In genomic region chr1:197198911-197199310, GRCh38 we compare ENCODE assay signal across 10 cellular contexts. TPM values are rescaled to one million over a fixed set of nuclear protein-coding genes. Genes with fewer than 3 reads are reported as not detected.
A peak's percentile ranks its signal among the peaks of the same experiment; 100 is the strongest.
DNase-seq lines count a peak whose midpoint lies in the region; ATAC-seq and TF ChIP-seq lines count a peak whose summit lies in the region.
"Had no signal": no experiment of that assay in that cellular context is flagged by ENCODE, and none has a peak within 500 bp of the region (broad histone marks: within the 10 kb centered on the region; RNA-seq: fewer than 3 reads in every experiment).

No MANE protein-coding gene starts in this region.

- 0 out of 2 replicates have a peak, but pooled peaks cover 3% of the 10 kb centered on the region for H4K20me1 ChIP-seq in KMS-11 (ENCODE audit: insufficient read depth)

- no peaks in the 10 kb centered on the region for H3K27me3 ChIP-seq in CD4-positive, CD25-positive, alpha-beta regulatory T cell (ENCODE audit: control insufficient read depth, insufficient read depth, low read length)
- H3K27me3 ChIP-seq in KMS-11 (ENCODE audit: insufficient read depth, low read depth), result no peaks in the 10 kb centered on the region
- H3K27me3 ChIP-seq in sigmoid colon, result no peaks in the 10 kb centered on the region

- peaks cover 0 to 1% (median 0%) of the 10 kb centered on the region in 7 donors for H3K9me3 Mint-ChIP-seq in CD4-positive, CD25-positive, alpha-beta regulatory T cell
- H3K9me3 Mint-ChIP-seq in central memory CD8-positive, alpha-beta T cell, result no peaks in the 10 kb centered on the region
- H3K9me3 Mint-ChIP-seq in natural killer cell, result no peaks in the 10 kb centered on the region

- no peaks in the 10 kb centered on the region for H3K36me3 Mint-ChIP-seq in CD4-positive, CD25-positive, alpha-beta regulatory T cell
- H3K36me3 Mint-ChIP-seq in central memory CD8-positive, alpha-beta T cell (ENCODE audit: insufficient read depth), result peaks cover 9% of the 10 kb centered on the region
- H3K36me3 Mint-ChIP-seq in natural killer cell, result no peaks in the 10 kb centered on the region

- H3K9ac ChIP-seq in KMS-11, result no peak overlapping the region

- no peaks in the 10 kb centered on the region for H3K9me3 ChIP-seq in CD4-positive, CD25-positive, alpha-beta regulatory T cell (ENCODE audit: control insufficient read depth in 2 of 2, low read length in 2 of 2)
- H3K9me3 ChIP-seq in sigmoid colon, result no peaks in the 10 kb centered on the region

- peaks cover 69% of the 10 kb centered on the region for H3K4me1 ChIP-seq in CD4-positive, CD25-positive, alpha-beta regulatory T cell (ENCODE audit: control insufficient read depth, insufficient read depth, low read length, poor library complexity, severe bottlenecking)
- H3K4me1 ChIP-seq in KMS-11 (ENCODE audit: low read depth, poor library complexity, severe bottlenecking) (peaks cover 42% of the 10 kb centered on the region), sigmoid colon (peaks cover 0 to 47% (median 45%) of the 10 kb centered on the region in 4 donors)

- H3K4me2 ChIP-seq in KMS-11, result peak overlapping the region; percentile 78

- TF ChIP-seq EP300 in sigmoid colon (IDR thresholded peaks at IDR 0.05), result no peak

- no peak overlapping the region for H3K27ac ChIP-seq in CD4-positive, CD25-positive, alpha-beta regulatory T cell (ENCODE audit: insufficient read depth, low read length, poor library complexity, severe bottlenecking)
- H3K27ac ChIP-seq in KMS-11 (no peak overlapping the region), sigmoid colon (no peak overlapping the region)

- intact Hi-C loops in natural killer cell (cut with micrococcal nuclease), result no loop called here
- intact Hi-C loops in sigmoid colon (cut with DNase I), result no loop called here

- H3K4me1 Mint-ChIP-seq in CD4-positive, CD25-positive, alpha-beta regulatory T cell, result peaks cover 53 to 87% (median 73%) of the 10 kb centered on the region in 4 donors
- peaks cover 74% of the 10 kb centered on the region for H3K4me1 Mint-ChIP-seq in central memory CD8-positive, alpha-beta T cell
- H3K4me1 Mint-ChIP-seq in natural killer cell, result peaks cover 61 to 64% of the 10 kb centered on the region in 2 donors

- H3K27me3 Mint-ChIP-seq in CD4-positive, CD25-positive, alpha-beta regulatory T cell, result no peaks in the 10 kb centered on the region
- no peaks in the 10 kb centered on the region for H3K27me3 Mint-ChIP-seq in central memory CD8-positive, alpha-beta T cell
- H3K27me3 Mint-ChIP-seq in natural killer cell (ENCODE audit: low read depth in 2 of 2), result no peaks in the 10 kb centered on the region

- TF ChIP-seq CTCF in KMS-11 (conservative IDR thresholded peaks at IDR 0.05; ENCODE audit: low read depth, low read length) (no peak), natural killer cell (IDR thresholded peaks at IDR 0.05) (no peak), sigmoid colon (IDR thresholded peaks at IDR 0.05) (no peak)

- peaks cover 21% of the 10 kb centered on the region; the same call in 1 of the 2 replicates for H3K79me2 ChIP-seq in KMS-11 (ENCODE audit: insufficient read depth, low read depth)

- DNase-seq in CD4-positive, CD25-positive, alpha-beta regulatory T cell, result no peak
- DNase-seq in central memory CD8-positive, alpha-beta T cell (ENCODE audit: low spot score in 2 of 2), result no peak
- DNase-seq in natural killer cell (no peak), sigmoid colon (no peak), glomerular visceral epithelial cell (ENCODE audit: extremely low spot score) (no peak), NCI-H774 (lab: John Stamatoyannopoulos, UW) (no peak)
- DNase-seq: activated CD4-positive, alpha-beta T cell treated with anti-CD3 and anti-CD28 coated beads, Interleukin-2, amount 50 U/mL, for 1 hour; NCI-H187 had no signal

- WGBS in sigmoid colon, 2 donors, result 18 to 65% methylated on average over 2 of the region's 2 CpGs

- H2AFZ ChIP-seq in KMS-11 (ENCODE audit: low read depth), result no peak overlapping the region

- no peak for ATAC-seq in CD4-positive, CD25-positive, alpha-beta regulatory T cell (ENCODE audit: low read depth in 2 of 2)
- no peak for ATAC-seq in central memory CD8-positive, alpha-beta T cell (replicated peaks; ENCODE audit: extremely low read depth, poor library complexity, severe bottlenecking)
- no peak for ATAC-seq in natural killer cell
- no peak for ATAC-seq in GM21717 (IDR thresholded peaks at IDR 0.05; ENCODE audit: unreplicated experiment)

- H3K36me3 ChIP-seq in CD4-positive, CD25-positive, alpha-beta regulatory T cell (ENCODE audit: control insufficient read depth, insufficient read depth, low read length), result no peaks in the 10 kb centered on the region
- H3K36me3 ChIP-seq in KMS-11 (ENCODE audit: insufficient read depth), result no peaks in the 10 kb centered on the region
- no peaks in the 10 kb centered on the region for H3K36me3 ChIP-seq in sigmoid colon

- H3K27ac Mint-ChIP-seq in CD4-positive, CD25-positive, alpha-beta regulatory T cell, result no peak overlapping the region
- H3K27ac Mint-ChIP-seq in central memory CD8-positive, alpha-beta T cell (ENCODE audit: low read depth), result no peak overlapping the region
- peak overlapping the region; percentile 93 to 94 for H3K27ac Mint-ChIP-seq in natural killer cell

- no peak for TF ChIP-seq POLR2A in sigmoid colon (IDR thresholded peaks at IDR 0.05)

- H3K4me3 ChIP-seq in CD4-positive, CD25-positive, alpha-beta regulatory T cell (ENCODE audit: low read depth, low read length), result peak overlapping the region; percentile 85
- H3K4me3 ChIP-seq in KMS-11 (IDR thresholded peaks at IDR 0.05; ENCODE audit: insufficient read depth, low read depth, low read length), result no peak overlapping the region
- peak overlapping the region in 2 of 4 donors; percentile 85 to 91 for H3K4me3 ChIP-seq in sigmoid colon

- peak overlapping the region; percentile 89 to 100 (median 98) for H3K4me3 Mint-ChIP-seq in CD4-positive, CD25-positive, alpha-beta regulatory T cell
- peak overlapping the region; percentile 93 for H3K4me3 Mint-ChIP-seq in central memory CD8-positive, alpha-beta T cell
- peak overlapping the region; percentile 98 for H3K4me3 Mint-ChIP-seq in natural killer cell

RNA-seq across cellular contexts. Expression of gene ZBTB41, which starts 2.2 kb away (rescaled TPM):
- total RNA-seq in CD4-positive, CD25-positive, alpha-beta regulatory T cell, result 11.7 TPM
- polyA plus RNA-seq in CD4-positive, CD25-positive, alpha-beta regulatory T cell, result 1 to 10 TPM; 2.4 to 3.7 (median 3.0) TPM
- total RNA-seq in natural killer cell (1 to 10 TPM; 7.0 to 9.9 (median 8.2) TPM), sigmoid colon (10 to 100 TPM in 3 of 4 donors, 1 to 10 TPM in 1; 9.0 to 12.5 (median 11.7) TPM)
- 1 to 10 TPM; 1.6 to 2.5 (median 1.8) TPM for polyA plus RNA-seq in sigmoid colon

RNA-seq across cellular contexts. Expression of gene ASPM, which starts 52.4 kb away (rescaled TPM):
- 3.2 TPM for total RNA-seq in CD4-positive, CD25-positive, alpha-beta regulatory T cell
- under 1 TPM; 0.37 to 0.88 (median 0.54) TPM for polyA plus RNA-seq in CD4-positive, CD25-positive, alpha-beta regulatory T cell
- total RNA-seq in natural killer cell (1 to 10 TPM in 2 of 3 donors, under 1 TPM in 1; 0.73 to 1.9 (median 1.1) TPM), sigmoid colon (under 1 TPM; under 0.01 to 0.83 (median 0.70) TPM)
- polyA plus RNA-seq in sigmoid colon, result 1 to 10 TPM in 1 of 3 donors, under 1 TPM in 2; 0.60 to 5.9 (median 0.69) TPM

Comparison
In these comparisons a context has a peak if more than half of its experiments do, and no peak if none do; other contexts are left out.
1. H3K27ac Mint-ChIP-seq: peak in natural killer cell (2 of 2); none in CD4-positive, CD25-positive, alpha-beta regulatory T cell (0 of 3) and central memory CD8-positive, alpha-beta T cell (single experiment).
2. Peak in every context shown above with its lines, with median percentiles within 50 percentile points of each other: H3K4me3 Mint-ChIP-seq.